ENCODE assay signal across 8 cellular contexts in the genomic region with DNA sequence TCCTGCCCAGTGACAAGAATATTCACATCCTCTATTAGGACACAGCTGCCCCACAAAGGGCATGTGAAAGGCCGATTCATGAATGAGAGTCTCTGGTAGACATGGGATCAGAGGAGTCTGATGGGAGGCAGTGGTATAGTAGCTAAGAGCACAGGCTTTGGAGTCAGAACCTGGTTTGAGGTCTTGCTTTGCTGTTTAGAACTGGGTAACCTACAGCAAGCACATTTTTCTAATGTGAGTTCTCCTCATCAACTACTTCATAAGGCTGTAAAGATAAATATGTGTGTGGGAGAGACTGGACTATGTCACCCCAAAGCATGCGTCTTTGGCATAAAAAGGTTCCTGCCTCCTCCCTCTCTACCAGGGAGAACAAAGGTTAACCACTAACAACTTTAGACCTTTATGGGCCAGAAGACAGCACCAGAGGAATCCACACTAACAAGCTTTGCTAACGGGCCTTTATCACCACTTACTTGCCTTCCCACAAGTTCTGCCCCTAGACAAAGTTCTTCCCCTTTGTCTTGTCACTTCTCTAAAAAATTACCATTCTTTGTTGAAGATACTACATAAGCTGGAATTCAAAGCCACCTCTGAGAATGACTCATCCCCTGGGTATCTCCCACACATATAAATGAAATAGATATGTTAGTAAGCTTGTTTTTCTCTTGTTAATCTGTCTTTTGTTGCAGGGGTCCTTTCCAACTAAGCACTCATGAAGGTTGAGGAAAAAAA. TPM values are rescaled to one million over a fixed set of nuclear protein-coding genes. Genes with fewer than 3 reads are reported as not detected.
A peak's percentile ranks its signal among the peaks of the same experiment; 100 is the strongest.
DNase-seq lines count a peak whose midpoint lies in the region; ATAC-seq and TF ChIP-seq lines count a peak whose summit lies in the region.

No MANE protein-coding gene starts in this region.

- intact Hi-C loops in colonic mucosa (cut with DNase I), result no loop called here
- intact Hi-C loops in prostate gland (cut with DNase I), result no loop called here

- TF ChIP-seq POLR2A in prostate gland (IDR thresholded peaks at IDR 0.05), result no peak

- 45% methylated on average over 3 of the region's 3 CpGs for WGBS in prostate gland

- no peak overlapping the region for H3K9ac ChIP-seq in colonic mucosa (ENCODE audit: low read depth in 2 of 2, low read length in 2 of 2)

- no peaks in the 10 kb centered on the region for H3K27me3 ChIP-seq in colonic mucosa
- no peaks in the 10 kb centered on the region for H3K27me3 ChIP-seq in neutrophil
- H3K27me3 ChIP-seq in prostate gland (replicated peaks; ENCODE audit: insufficient read depth), result no peaks in the 10 kb centered on the region

- peak overlapping the region; percentile 62 for H3K27ac ChIP-seq in colonic mucosa
- peak overlapping the region; percentile 68 for H3K27ac ChIP-seq in neutrophil
- no peak overlapping the region for H3K27ac ChIP-seq in prostate gland

- H3K36me3 ChIP-seq in colonic mucosa, result peaks cover 16% of the 10 kb centered on the region
- peaks cover 15% of the 10 kb centered on the region for H3K36me3 ChIP-seq in neutrophil
- no peaks in the 10 kb centered on the region for H3K36me3 ChIP-seq in prostate gland

- no peak overlapping the region for H3K4me3 ChIP-seq in colonic mucosa
- H3K4me3 ChIP-seq in neutrophil (ENCODE audit: low read depth in 1 of 2, low read length in 1 of 2), result no peak overlapping the region
- H3K4me3 ChIP-seq in prostate gland, result no peak overlapping the region

- ATAC-seq in HG02852 (IDR thresholded peaks at IDR 0.05; ENCODE audit: unreplicated experiment) (no peak), HG02981 (IDR thresholded peaks at IDR 0.05; ENCODE audit: unreplicated experiment) (no peak)

- TF ChIP-seq CTCF in colonic mucosa (IDR thresholded peaks at IDR 0.05) (no peak), neutrophil (IDR thresholded peaks at IDR 0.05) (no peak), prostate gland (IDR thresholded peaks at IDR 0.05) (no peak)

- H3K9me3 ChIP-seq in colonic mucosa (no peaks in the 10 kb centered on the region), neutrophil (no peaks in the 10 kb centered on the region), prostate gland (no peaks in the 10 kb centered on the region)

- DNase-seq in GF-D8 (lab: John Stamatoyannopoulos, UW) (peak; percentile 55), NOMO-1 treated with DMSO at 0.1 percent for 48 hours (lab: John Stamatoyannopoulos, UW; ENCODE audit: unreplicated experiment) (peak; percentile 91), colonic mucosa (peak; percentile 50), prostate gland (ENCODE audit: low spot score) (no peak), C1 segment of cervical spinal cord (lab: John Stamatoyannopoulos, UW) (no peak)

- H3K4me1 ChIP-seq in colonic mucosa, result peaks cover 6% of the 10 kb centered on the region
- H3K4me1 ChIP-seq in neutrophil (ENCODE audit: control insufficient read depth in 1 of 2, insufficient read depth in 1 of 2, low read depth in 1 of 2, low read length in 1 of 2), result peaks cover 8 to 12% of the 10 kb centered on the region in 2 experiments
- no peaks in the 10 kb centered on the region for H3K4me1 ChIP-seq in prostate gland (replicated peaks)

RNA-seq across cellular contexts. Expression of gene CDR2, which starts 21.1 kb away (rescaled TPM):
- total RNA-seq in colonic mucosa, result 10 to 100 TPM; 24.0 to 31.5 TPM
- 10 to 100 TPM; 24.5 to 31.9 TPM for total RNA-seq in prostate gland

RNA-seq across cellular contexts. Expression of gene POLR3E, which starts 56.1 kb away (rescaled TPM):
- total RNA-seq in colonic mucosa (10 to 100 TPM; 34.4 to 43.4 TPM), prostate gland (10 to 100 TPM; 52.3 to 61.7 TPM)

Comparison
In these comparisons a context has a peak if more than half of its experiments do, and no peak if none do; other contexts are left out.
1. DNase-seq: peak in GF-D8 (single experiment), NOMO-1 treated with DMSO at 0.1 percent for 48 hours (single experiment) and colonic mucosa (single experiment); none in prostate gland (single experiment) and C1 segment of cervical spinal cord (0 of 14).
2. H3K27ac ChIP-seq: peak in colonic mucosa (single experiment) and neutrophil (single experiment); none in prostate gland (0 of 2).